In genomic region chr2:98975611-98976010, GRCh38 we compare ENCODE assay signal across 29 cellular contexts. TPM values are rescaled to one million over a fixed set of nuclear protein-coding genes. Genes with fewer than 3 reads are reported as not detected.
"Had no signal": no experiment of that assay in that cellular context is flagged by ENCODE, and none has a peak within 500 bp of the region (broad histone marks: within the 10 kb centered on the region; RNA-seq: fewer than 3 reads in every experiment).

No MANE protein-coding gene starts in this region.

- H3K4me3 Mint-ChIP-seq: activated B cell treated with CpG ODN at 0.5 μM for 24 hours; activated CD8-positive, alpha-beta T cell treated with anti-CD3 and anti-CD28 coated beads for 36 hours; activated naive CD8-positive, alpha-beta T cell; activated T-cell treated with anti-CD3 and anti-CD28 coated beads, Interleukin-2, amount 50 U/mL, for 4 hours; activated T-helper 17 cell treated with anti-CD3 and anti-CD28 coated beads, Interleukin-2, amount 50 U/mL, for 72 hours; T-helper 17 cell; T-helper 2 cell treated with Interferon-gamma antibody and Interleukin-4, amounts not matched to agents 5 μg/mL and 100 μg/mL, for 36 hours had no signal

- H3K27me3 ChIP-seq: colonic mucosa, esophagus squamous epithelium had no signal

- H3K36me3 ChIP-seq: colonic mucosa, esophagus squamous epithelium, WERI-Rb-1 had no signal

- ATAC-seq: activated CD4-positive, CD25-positive, alpha-beta regulatory T cell treated with anti-CD3 and anti-CD28 coated beads, Interleukin-2, amount 50 U/mL, for 24 hours; activated CD8-positive, alpha-beta T cell treated with anti-CD3 and anti-CD28 coated beads for 36 hours; activated T-cell treated with anti-CD3 and anti-CD28 coated beads, Interleukin-2, amount 50 U/mL, for 4 hours; activated T-helper 17 cell treated with anti-CD3 and anti-CD28 coated beads, Interleukin-2, amount 50 U/mL, for 72 hours; T-helper 17 cell had no signal

- DNase-seq: activated B cell treated with CpG ODN at 0.5 μM for 24 hours; activated CD4-positive, alpha-beta T cell treated with anti-CD3 and anti-CD28 coated beads for 48 hours; activated CD4-positive, alpha-beta T cell treated with anti-CD3 and anti-CD28 coated beads, Interleukin-2, amount 50 U/mL, for 1 hour; activated CD4-positive, alpha-beta T cell treated with anti-CD3 and anti-CD28 coated beads, Interleukin-2, amount 50 U/mL, for 48 hours; activated CD8-positive, alpha-beta memory T cell treated with anti-CD3 and anti-CD28 coated beads for 24 hours; activated CD8-positive, alpha-beta T cell treated with anti-CD3 and anti-CD28 coated beads for 36 hours; activated effector memory CD4-positive, alpha-beta T cell treated with Interleukin-2 at 50 U/mL for 16 hours; activated gamma-delta T cell treated with Interleukin-2 at 50 U/mL for 16 hours; activated naive CD4-positive, alpha-beta T cell treated with anti-CD3 and anti-CD28 coated beads, Interleukin-2, amount 50 U/mL, for 16 hours; activated naive CD4-positive, alpha-beta T cell treated with Interleukin-2 at 50 U/mL for 16 hours; activated T-cell treated with anti-CD3 and anti-CD28 coated beads, Interleukin-2, amount 50 U/mL, for 4 hours; amniotic stem cell; anterior cingulate cortex; caudate nucleus; colonic mucosa; effector CD8-positive, alpha-beta T cell; esophagus squamous epithelium; foreskin melanocyte; head of caudate nucleus; T-helper 17 cell; T1000; WERI-Rb-1 had no signal

- H3K27me3 Mint-ChIP-seq: T-helper 17 cell had no signal

- H3K27ac Mint-ChIP-seq: activated B cell treated with CpG ODN at 0.5 μM for 24 hours; activated CD8-positive, alpha-beta T cell treated with anti-CD3 and anti-CD28 coated beads for 36 hours; activated naive CD8-positive, alpha-beta T cell; activated T-helper 17 cell treated with anti-CD3 and anti-CD28 coated beads, Interleukin-2, amount 50 U/mL, for 72 hours; T-helper 17 cell; T-helper 2 cell treated with Interferon-gamma antibody and Interleukin-4, amounts not matched to agents 5 μg/mL and 100 μg/mL, for 36 hours had no signal

- H3K9me3 ChIP-seq: colonic mucosa had no signal

- H3K4me1 ChIP-seq: colonic mucosa, esophagus squamous epithelium had no signal

- H3K27ac ChIP-seq: colonic mucosa, epithelial cell of prostate, esophagus squamous epithelium, WERI-Rb-1 had no signal

- H3K4me1 Mint-ChIP-seq: activated B cell treated with CpG ODN at 0.5 μM for 24 hours; activated T-helper 17 cell treated with anti-CD3 and anti-CD28 coated beads, Interleukin-2, amount 50 U/mL, for 72 hours; T-helper 17 cell had no signal

- H3K4me3 ChIP-seq: colonic mucosa, esophagus squamous epithelium had no signal

RNA-seq across cellular contexts. Expression of gene CRACDL, which starts 39.6 kb away (rescaled TPM):
- total RNA-seq: activated B cell treated with CpG ODN at 0.5 μM for 24 hours, fibroblast of lung, fibroblast of villous mesenchyme had no signal
- polyA plus RNA-seq: fibroblast of lung had no signal
